ENCODE assay signal across 8 cellular contexts in genomic region chr11:19951558-19952083, GRCh38.
DNase-seq lines count a peak whose midpoint lies in the region; ATAC-seq, FAIRE-seq and TF ChIP-seq lines count a peak whose summit lies in the region.

No MANE protein-coding gene starts in this region.

- H4K91ac ChIP-seq in H9 (ENCODE audit: insufficient read length, low read depth, low read length) (no peak overlapping the region), H1 (replicated peaks; ENCODE audit: insufficient read length, low read length) (no peak overlapping the region)

- TF ChIP-seq POLR2A in H1 (IDR thresholded peaks at IDR 0.05; ENCODE audit: control extremely low read depth in 1 of 2, low read depth in 2 of 2, low read length in 2 of 2) = no peak

- H3K27me3 Mint-ChIP-seq in H9 (ENCODE audit: low read depth) = no peaks in the 10 kb centered on the region

- DNase-seq in GM06990 (ENCODE audit: extremely low read depth, insufficient read length) = peak; percentile 38
- no peak for DNase-seq in H9
- peak; percentile 26 to 55 for DNase-seq in Kasumi-1 (lab: John Stamatoyannopoulos, UW)
- no peak for DNase-seq in RWPE2 (ENCODE audit: low spot score)
- no peak for DNase-seq in H1 (ENCODE audit: low read depth in 1 of 2, low spot score in 2 of 2)
- DNase-seq in mucosa of descending colon = peak in 1 of 3 donors; percentile 29
- DNase-seq in omental fat pad (ENCODE audit: low spot score) = no peak

- no peaks in the 10 kb centered on the region for H3K27me3 ChIP-seq in ACC112 (ENCODE audit: insufficient read depth, low read length)
- H3K27me3 ChIP-seq in GM06990 (replicated peaks; ENCODE audit: control insufficient read depth, insufficient read depth, low read length) = 0 out of 2 replicates have a peak, but pooled peaks cover 1% of the 10 kb centered on the region
- H3K27me3 ChIP-seq in H9 (ENCODE audit: insufficient read depth, low read length) = no peaks in the 10 kb centered on the region
- no peaks in the 10 kb centered on the region for H3K27me3 ChIP-seq in RWPE2 (ENCODE audit: insufficient read depth, poor library complexity, severe bottlenecking)
- H3K27me3 ChIP-seq in H1 (replicated peaks in 1 of 4; ENCODE audit: control insufficient read depth in 3 of 4, extremely low read depth in 1 of 4, insufficient read depth in 3 of 4, low read length in 3 of 4) = no peaks in the 10 kb centered on the region

- H3K23me2 ChIP-seq in H9 (ENCODE audit: insufficient read length, low read depth, low read length, poor library complexity, severe bottlenecking) = no peaks in the 10 kb centered on the region
- no peaks in the 10 kb centered on the region; the same call in 1 of the 2 replicates for H3K23me2 ChIP-seq in H1 (ENCODE audit: low read depth, low read length)

- H3K18ac ChIP-seq in H9 (ENCODE audit: insufficient read length, low read depth, low read length) (no peak overlapping the region), H1 (ENCODE audit: extremely low read depth, low read length) (no peak overlapping the region)

- H4K8ac ChIP-seq in H9 (replicated peaks; ENCODE audit: insufficient read length, low read depth, low read length) (no peak overlapping the region), H1 (ENCODE audit: extremely low read depth, insufficient read depth, low read length) (no peak overlapping the region)

- peak overlapping the region; percentile 0; the same call in 1 of the 2 replicates for H3K4me3 ChIP-seq in ACC112 (ENCODE audit: low read depth, low read length)
- no peak overlapping the region for H3K4me3 ChIP-seq in GM06990 (replicated peaks; ENCODE audit: low read depth, low read length)
- H3K4me3 ChIP-seq in RWPE2 (ENCODE audit: severe bottlenecking) = no peak overlapping the region
- H3K4me3 ChIP-seq in H1 (ENCODE audit: extremely low read depth in 1 of 4, insufficient read depth in 2 of 4, low read depth in 3 of 4, low read length in 4 of 4) = no peak overlapping the region
- H3K4me3 ChIP-seq in mucosa of descending colon = no peak overlapping the region

- H3K4me2 ChIP-seq in H9 (ENCODE audit: insufficient read depth, insufficient read length, low read length) (no peak overlapping the region), H1 (ENCODE audit: insufficient read depth in 1 of 2, low read depth in 2 of 2, low read length in 2 of 2) (no peak overlapping the region)

- H3K79me1 ChIP-seq in H9 (ENCODE audit: insufficient read depth, low read depth, low read length, poor library complexity, severe bottlenecking) (no peaks in the 10 kb centered on the region), H1 (ENCODE audit: low read depth, low read length) (no peaks in the 10 kb centered on the region; the same call in 1 of the 2 replicates)

- H3K9me3 ChIP-seq in H9 (ENCODE audit: control insufficient read depth, low read depth, low read length) (no peaks in the 10 kb centered on the region), RWPE2 (ENCODE audit: severe bottlenecking) (no peaks in the 10 kb centered on the region), H1 (ENCODE audit: insufficient read depth in 2 of 2, low read depth in 1 of 2, low read length in 1 of 2) (no peaks in the 10 kb centered on the region), mucosa of descending colon (no peaks in the 10 kb centered on the region)

- H3K4ac ChIP-seq in H9 (ENCODE audit: low read depth, low read length) (no peak overlapping the region), H1 (replicated peaks; ENCODE audit: insufficient read length, low read depth, low read length) (no peak overlapping the region)

- H2BK12ac ChIP-seq in H9 (ENCODE audit: insufficient read length, low read depth, low read length) = no peak overlapping the region
- no peak overlapping the region for H2BK12ac ChIP-seq in H1 (ENCODE audit: low read depth, low read length)

- H2BK120ac ChIP-seq in H9 (ENCODE audit: low read depth, low read length, poor library complexity, severe bottlenecking) (no peak overlapping the region), H1 (replicated peaks; ENCODE audit: low read depth, low read length) (no peak overlapping the region)

- H3K4me1 ChIP-seq in ACC112 (ENCODE audit: control insufficient read depth, insufficient read depth, low read length, unreplicated experiment) = peaks cover 55% of the 10 kb centered on the region
- peaks cover 16% of the 10 kb centered on the region for H3K4me1 ChIP-seq in H9 (ENCODE audit: insufficient read depth, low read length)
- H3K4me1 ChIP-seq in RWPE2 (ENCODE audit: insufficient read depth, poor library complexity, severe bottlenecking) = peaks cover 8% of the 10 kb centered on the region
- H3K4me1 ChIP-seq in H1 (replicated peaks in 1 of 4; ENCODE audit: control insufficient read depth in 3 of 4, insufficient read depth in 4 of 4, low read length in 3 of 4) = peaks cover 8 to 21% (median 20%) of the 10 kb centered on the region in 4 experiments; a peak in 6 of 7 replicates
- H3K4me1 ChIP-seq in mucosa of descending colon (ENCODE audit: low read depth) = no peaks in the 10 kb centered on the region

- TF ChIP-seq EP300 in H1 (IDR thresholded peaks at IDR 0.05; ENCODE audit: borderline replicate concordance in 1 of 2, low read depth in 2 of 2, low read length in 2 of 2) = no peak

- intact Hi-C loops in mucosa of descending colon (cut with DNase I, micrococcal nuclease) = loop anchor here in 1 of 2 donors (1.0 kb wide), 1 partner anchor 160 kb away; no protein-coding TSS in a partner anchor

- H4K20me1 ChIP-seq in H9 (ENCODE audit: control insufficient read depth, insufficient read depth, insufficient read length) (no peaks in the 10 kb centered on the region), H1 (replicated peaks in 1 of 2; ENCODE audit: control insufficient read depth in 1 of 2, insufficient read depth in 2 of 2, low read length in 2 of 2) (no peaks in the 10 kb centered on the region)

- H3K79me2 ChIP-seq in ACC112 (ENCODE audit: control insufficient read depth, insufficient read depth, low read length, unreplicated experiment) (peaks cover 48% of the 10 kb centered on the region), H9 (ENCODE audit: insufficient read depth, low read length) (no peaks in the 10 kb centered on the region), H1 (ENCODE audit: control insufficient read depth in 1 of 2, insufficient read depth in 2 of 2, low read length in 2 of 2) (0 out of 4 replicates have a peak, but pooled peaks cover 0 to 12% of the 10 kb centered on the region in 2 experiments)

- no peak overlapping the region for H3T11ph ChIP-seq in H9 (ENCODE audit: low read length)

- no peak overlapping the region for H3K4me3 Mint-ChIP-seq in H9

- H3K36me3 ChIP-seq in ACC112 (ENCODE audit: insufficient read depth, low read length) = peaks cover 19% of the 10 kb centered on the region; the same call in 1 of the 2 replicates
- no peaks in the 10 kb centered on the region for H3K36me3 ChIP-seq in GM06990 (ENCODE audit: control insufficient read depth, insufficient read depth, low read length)
- H3K36me3 ChIP-seq in RWPE2 (ENCODE audit: low read depth) = no peaks in the 10 kb centered on the region
- H3K36me3 ChIP-seq in H1 (ENCODE audit: control insufficient read depth in 2 of 4, insufficient read depth in 4 of 4, low read length in 3 of 4) = peaks cover 6 to 26% (median 19%) of the 10 kb centered on the region in 4 experiments
- no peaks in the 10 kb centered on the region for H3K36me3 ChIP-seq in mucosa of descending colon (ENCODE audit: low read depth)

- H3K36me3 Mint-ChIP-seq in H9 (ENCODE audit: insufficient read depth in 1 of 3, low read depth in 3 of 3) = peaks cover 17 to 26% (median 26%) of the 10 kb centered on the region in 3 experiments

- H3K56ac ChIP-seq in H9 (ENCODE audit: insufficient read length, low read depth, low read length) (no peak overlapping the region), H1 (replicated peaks; ENCODE audit: insufficient read length, low read depth, low read length) (no peak overlapping the region)

- H3K27ac ChIP-seq in ACC112 (ENCODE audit: low read depth, low read length) (peak overlapping the region; percentile 89), H9 (ENCODE audit: insufficient read length, low read depth, low read length) (no peak overlapping the region), RWPE2 (ENCODE audit: poor library complexity, severe bottlenecking) (no peak overlapping the region), H1 (ENCODE audit: low read depth, low read length) (no peak overlapping the region)

- POLR2A ChIA-PET in H1 (lab: Charles Lee; ENCODE audit: partially characterized antibody) = interaction anchor here (1.1 kb wide), 1 partner anchor 99 kb away, joined by 3 read pairs; no protein-coding TSS in a partner anchor

- CTCF ChIA-PET in H1 (lab: Charles Lee; ENCODE audit: partially characterized antibody) = interaction anchor here (0.6 to 8.3 kb wide), 39 partner anchors 10 to 229 kb away, joined by 3 to 72 read pairs (median 6); no protein-coding TSS in a partner anchor

- H3K4me1 Mint-ChIP-seq in H9 = peaks cover 41 to 43% of the 10 kb centered on the region in 2 experiments

- H3K9me3 Mint-ChIP-seq in H9 = no peaks in the 10 kb centered on the region; a peak in 1 of 5 replicates

- no peak overlapping the region for H2AK5ac ChIP-seq in H9 (ENCODE audit: insufficient read length, low read length)
- H2AK5ac ChIP-seq in H1 (ENCODE audit: low read depth, low read length) = no peak overlapping the region

- no peak for FAIRE-seq in H1 (lab: Jason Lieb, UNC)

- peak; percentile 49 for TF ChIP-seq CTCF in GM06990 (IDR thresholded peaks at IDR 0.05; ENCODE audit: insufficient read depth, low read length, poor library complexity, severe bottlenecking)
- TF ChIP-seq CTCF in H9 (conservative IDR thresholded peaks at IDR 0.05) = peak; percentile 77
- peak; percentile 84 for TF ChIP-seq CTCF in RWPE2 (IDR thresholded peaks at IDR 0.05; ENCODE audit: poor library complexity, severe bottlenecking)
- peak in 2 of 3 experiments; percentile 43 to 65; a peak in 3 of 4 replicates for TF ChIP-seq CTCF in H1 (IDR thresholded peaks at IDR 0.05; ENCODE audit: control extremely low read depth in 1 of 3, insufficient read depth in 1 of 3, low read depth in 1 of 3, low read length in 3 of 3)
- TF ChIP-seq CTCF in mucosa of descending colon (IDR thresholded peaks at IDR 0.05) = peak; percentile 37
- TF ChIP-seq CTCF in omental fat pad (IDR thresholded peaks at IDR 0.05) = peak in 1 of 3 donors; percentile 29

- H2BK5ac ChIP-seq in H9 (ENCODE audit: insufficient read length, low read length) = no peak overlapping the region
- peak overlapping the region; percentile 4; the same call in 1 of the 2 replicates for H2BK5ac ChIP-seq in H1 (ENCODE audit: low read depth, low read length)

- peak; percentile 44; the same call in 2 of the 3 replicates for ATAC-seq in RWPE2 (ENCODE audit: low read depth)
- ATAC-seq in mucosa of descending colon = peak; percentile 82
- ATAC-seq in omental fat pad (ENCODE audit: low FRiP score) = no peak

- H3K9ac ChIP-seq in H9 (ENCODE audit: extremely low read depth, insufficient read length, low read length) (no peak overlapping the region), H1 (replicated peaks in 1 of 4; ENCODE audit: extremely low read depth in 1 of 4, low read depth in 3 of 4, low read length in 3 of 4) (no peak overlapping the region)

- H2BK20ac ChIP-seq in H9 (ENCODE audit: low read depth, low read length, poor library complexity, severe bottlenecking) = no peak overlapping the region
- H2BK20ac ChIP-seq in H1 (ENCODE audit: low read length) = no peak overlapping the region

- H3K27ac Mint-ChIP-seq in H9 = no peak overlapping the region

- H3K14ac ChIP-seq in H9 (ENCODE audit: insufficient read depth, low read length) (no peak overlapping the region), H1 (ENCODE audit: insufficient read length) (no peak overlapping the region)

- H3K23ac ChIP-seq in H9 (ENCODE audit: insufficient read length, low read depth, low read length) (no peak overlapping the region), H1 (ENCODE audit: insufficient read length) (no peak overlapping the region)

- peak; percentile 74 to 80 for TF ChIP-seq RAD21 in H1 (IDR thresholded peaks at IDR 0.05 in 1 of 2, conservative IDR thresholded peaks at IDR 0.05 in 1 of 2; ENCODE audit: low read depth in 2 of 2, low read length in 2 of 2)

- WGBS in H9 (ENCODE audit: extremely low coverage, insufficient read length, low lambda C conversion rate) = no CpG with 5 or more reads among the region's 5 CpGs
- WGBS in H1 (ENCODE audit: extremely low coverage in 1 of 2, insufficient coverage in 1 of 2, insufficient read length in 1 of 2, insufficient replicate concordance in 2 of 2, low coverage in 1 of 2, low lambda C conversion rate in 2 of 2, missing lambda C conversion rate in 1 of 2), 2 experiments = 40% methylated on average over 5 of the region's 5 CpGs; no CpG with 5 or more reads in 1 of the 2 experiments

- H4K5ac ChIP-seq in H9 (ENCODE audit: insufficient read length, low read depth, low read length) (no peak overlapping the region), H1 (ENCODE audit: insufficient read length, low read depth, low read length) (no peak overlapping the region)

- no peak overlapping the region for H2BK15ac ChIP-seq in H9 (ENCODE audit: low read depth, low read length)
- H2BK15ac ChIP-seq in H1 (ENCODE audit: low read length) = no peak overlapping the region

- H2AFZ ChIP-seq in ACC112 (ENCODE audit: low read length, unreplicated experiment) (no peak overlapping the region), H9 (ENCODE audit: low read length) (no peak overlapping the region), H1 (ENCODE audit: low read length) (no peak overlapping the region)

Comparison
In these comparisons a context has a peak if more than half of its experiments do, and no peak if none do; other contexts are left out.
1. DNase-seq: peak in GM06990 (single experiment) and Kasumi-1 (2 of 2); none in H9 (single experiment), RWPE2 (single experiment), H1 (0 of 2) and omental fat pad (single experiment).